ENCODE assay signal across 1 cellular context in genomic region chr9:37415011-37415719, GRCh38.
TF ChIP-seq lines count a peak whose summit lies in the region.

No MANE protein-coding gene starts in this region.

TF ChIP-seq in IMR-90, 13 proteins besides CTCF, POLR2A, EP300 and RAD21 (continued from another document):
- TF ChIP-seq MAZ (IDR thresholded peaks at IDR 0.05; ENCODE audit: borderline replicate concordance, low read depth, low read length): peak; percentile 40; the same call in 1 of the 2 replicates
